ENCODE assay signal across 19 cellular contexts in genomic region chr12:50564948-50565297, GRCh38.
DNase-seq lines count a peak whose midpoint lies in the region; ATAC-seq and TF ChIP-seq lines count a peak whose summit lies in the region.
"Had no signal": no experiment of that assay in that cellular context is flagged by ENCODE, and none has a peak within 500 bp of the region (broad histone marks: within the 10 kb centered on the region; RNA-seq: fewer than 3 reads in every experiment).

No MANE protein-coding gene starts in this region.

- ATAC-seq in CD8-positive, alpha-beta T cell: no peak
- ATAC-seq: A549, PC-3 had no signal

- H3K9me3 ChIP-seq in A673 (ENCODE audit: low read depth, low read length, poor library complexity, severe bottlenecking) (no peaks in the 10 kb centered on the region), neutrophil (no peaks in the 10 kb centered on the region), tibial artery (no peaks in the 10 kb centered on the region)
- no peaks in the 10 kb centered on the region for H3K9me3 ChIP-seq in CD8-positive, alpha-beta T cell (ENCODE audit: low read length)
- H3K9me3 ChIP-seq: A549 had no signal

- H3K4me3 Mint-ChIP-seq in CD8-positive, alpha-beta T cell: no peak overlapping the region

- no peaks in the 10 kb centered on the region for H3K9me3 Mint-ChIP-seq in CD8-positive, alpha-beta T cell

- intact Hi-C loops in A673 (cut with micrococcal nuclease; ENCODE audit: unreplicated experiment) (no loop called here), tibial artery (cut with DNase I; ENCODE audit: low total_unique reads) (no loop called here)
- intact Hi-C loops in CD8-positive, alpha-beta T cell (cut with DNase I, micrococcal nuclease): loop anchor here in 1 of 2 experiments (1.0 kb wide), 1 partner anchor 19 kb away; no protein-coding TSS in a partner anchor

- no peaks in the 10 kb centered on the region for H3K36me3 Mint-ChIP-seq in CD8-positive, alpha-beta T cell

- H3K4me1 ChIP-seq in A673 (ENCODE audit: insufficient read depth, low read length, poor library complexity, severe bottlenecking): peaks cover 69% of the 10 kb centered on the region
- peaks cover 14% of the 10 kb centered on the region for H3K4me1 ChIP-seq in CD8-positive, alpha-beta T cell (ENCODE audit: insufficient read depth, low read length)
- H3K4me1 ChIP-seq in neutrophil (ENCODE audit: control insufficient read depth in 1 of 2, insufficient read depth in 1 of 2, low read depth in 1 of 2, low read length in 1 of 2): peaks cover 23 to 27% of the 10 kb centered on the region in 2 experiments
- peaks cover 0 to 26% (median 15%) of the 10 kb centered on the region in 4 donors for H3K4me1 ChIP-seq in tibial artery

- peak overlapping the region; percentile 8 for H3K27ac Mint-ChIP-seq in CD8-positive, alpha-beta T cell

- POLR2A ChIA-PET in A673 (lab: Charles Lee; ENCODE audit: low non-redundant PET): no interaction called here
- POLR2A ChIA-PET in CD8-positive, alpha-beta T cell (lab: Charles Lee): no interaction called here

- H3K4me1 Mint-ChIP-seq in CD8-positive, alpha-beta T cell (ENCODE audit: low read depth): peaks cover 55% of the 10 kb centered on the region

- DNase-seq in A673 (ENCODE audit: low spot score) (no peak), epithelial cell of prostate (ENCODE audit: low read depth, low spot score) (no peak), tibial artery (no peak), HT-29 (ENCODE audit: low spot score) (no peak)
- DNase-seq in CD8-positive, alpha-beta T cell: no peak
- no peak for DNase-seq in stimulated activated CD4-positive, alpha-beta T cell treated with anti-CD3 and anti-CD28 coated beads, Interleukin-2, amount 100 ng/mL, for 48 hours
- DNase-seq: C1 segment of cervical spinal cord, DMS79 treated with DMSO at 0.1 percent for 48 hours, KBM-7, NCI-H1105 treated with DMSO at 0.1 percent for 48 hours, NCI-H1694 treated with DMSO at 0.1 percent for 48 hours, NCI-H226, NCI-H524, NCI-H82, PC-3, SIG-M5 had no signal

- H3K4me3 ChIP-seq in A673 (ENCODE audit: low read depth, low read length, poor library complexity, severe bottlenecking): no peak overlapping the region
- H3K4me3 ChIP-seq in CD8-positive, alpha-beta T cell (ENCODE audit: low read depth, low read length): no peak overlapping the region
- H3K4me3 ChIP-seq in neutrophil (ENCODE audit: low read depth in 1 of 2, low read length in 1 of 2): no peak overlapping the region
- no peak overlapping the region for H3K4me3 ChIP-seq in tibial artery
- H3K4me3 ChIP-seq: A549 had no signal

- no TSS peak for BruUV-seq in A673 (replicated peaks; lab: Mats Ljungman, UMichigan)

- TF ChIP-seq CTCF in A673 (conservative IDR thresholded peaks at IDR 0.05; ENCODE audit: low read depth, low read length) (no peak), neutrophil (IDR thresholded peaks at IDR 0.05) (no peak), tibial artery (IDR thresholded peaks at IDR 0.05) (no peak)
- no peak for TF ChIP-seq CTCF in CD8-positive, alpha-beta T cell (IDR thresholded peaks at IDR 0.05)

- H3K27me3 Mint-ChIP-seq in CD8-positive, alpha-beta T cell (ENCODE audit: low read depth): no peaks in the 10 kb centered on the region

- CTCF ChIA-PET in A673 (lab: Charles Lee): interaction anchor here (0.8 kb wide), 1 partner anchor 453 kb away, joined by 3 read pairs; no protein-coding TSS in a partner anchor
- CTCF ChIA-PET in CD8-positive, alpha-beta T cell (lab: Charles Lee): no interaction called here

- H3K36me3 ChIP-seq in A673 (ENCODE audit: insufficient read depth, low read length, poor library complexity, severe bottlenecking) (no peaks in the 10 kb centered on the region), neutrophil (no peaks in the 10 kb centered on the region), tibial artery (no peaks in the 10 kb centered on the region)
- H3K36me3 ChIP-seq in CD8-positive, alpha-beta T cell (ENCODE audit: insufficient read depth, low read length): no peaks in the 10 kb centered on the region

- H3K27me3 ChIP-seq in A673 (replicated peaks; ENCODE audit: insufficient read depth, low read depth, low read length, poor library complexity) (no peaks in the 10 kb centered on the region), neutrophil (no peaks in the 10 kb centered on the region), tibial artery (no peaks in the 10 kb centered on the region)
- no peaks in the 10 kb centered on the region for H3K27me3 ChIP-seq in CD8-positive, alpha-beta T cell (ENCODE audit: insufficient read depth, low read length)

- H3K27ac ChIP-seq in A673 (ENCODE audit: low read depth, low read length, poor library complexity, severe bottlenecking) (peak overlapping the region; percentile 28), epithelial cell of prostate (peak overlapping the region; percentile 30), neutrophil (peak overlapping the region; percentile 74), tibial artery (no peak overlapping the region)
- H3K27ac ChIP-seq in CD8-positive, alpha-beta T cell (ENCODE audit: low read depth, low read length): no peak overlapping the region
- H3K27ac ChIP-seq: A549, RWPE1 had no signal

Comparison
In these comparisons a context has a peak if more than half of its experiments do, and no peak if none do; other contexts are left out.
1. H3K27ac ChIP-seq: peak in A673 (single experiment), epithelial cell of prostate (single experiment) and neutrophil (single experiment); none in CD8-positive, alpha-beta T cell (single experiment) and tibial artery (0 of 2).